9 cellular contexts compared by ENCODE assay signal in genomic region chr5:124825250-124825982, GRCh38.
DNase-seq lines count a peak whose midpoint lies in the region; ATAC-seq and TF ChIP-seq lines count a peak whose summit lies in the region.
"Had no signal": no experiment of that assay in that cellular context is flagged by ENCODE, and none has a peak within 500 bp of the region (broad histone marks: within the 10 kb centered on the region; RNA-seq: fewer than 3 reads in every experiment).

No MANE protein-coding gene starts in this region.

- ATAC-seq in GM19372 (IDR thresholded peaks at IDR 0.05; ENCODE audit: low read depth, unreplicated experiment) (peak; percentile 70), HG02852 (IDR thresholded peaks at IDR 0.05; ENCODE audit: unreplicated experiment) (peak; percentile 82)
- ATAC-seq in stimulated activated naive B cell treated with anti-CD40 and anti-IgM and Interleukin-4, amounts not matched to agents 10 μg/mL and 1 μg/mL and 100 μg/mL, for 72 hours (replicated peaks), result peak; percentile 98 to 99
- ATAC-seq in activated CD8-positive, alpha-beta T cell treated with anti-CD3 and anti-CD28 coated beads for 36 hours, result no peak

- H3K4me3 Mint-ChIP-seq in stimulated activated naive B cell treated with anti-CD40 and anti-IgM and Interleukin-4, amounts not matched to agents 10 μg/mL and 1 μg/mL and 100 μg/mL, for 72 hours, result peak overlapping the region in 1 of 2 donors; percentile 26
- no peak overlapping the region for H3K4me3 Mint-ChIP-seq in activated CD8-positive, alpha-beta T cell treated with anti-CD3 and anti-CD28 coated beads for 36 hours

- H3K36me3 Mint-ChIP-seq in stimulated activated naive B cell treated with anti-CD40 and anti-IgM and Interleukin-4, amounts not matched to agents 10 μg/mL and 1 μg/mL and 100 μg/mL, for 72 hours, result peaks cover 0 to under 1% of the 10 kb centered on the region in 2 donors
- no peaks in the 10 kb centered on the region for H3K36me3 Mint-ChIP-seq in activated CD8-positive, alpha-beta T cell treated with anti-CD3 and anti-CD28 coated beads for 36 hours (ENCODE audit: low read depth)

- intact Hi-C loops in activated CD8-positive, alpha-beta T cell treated with anti-CD3 and anti-CD28 coated beads for 36 hours (cut with micrococcal nuclease), result no loop called here

- POLR2A ChIA-PET in activated CD8-positive, alpha-beta T cell treated with anti-CD3 and anti-CD28 coated beads for 36 hours (lab: Charles Lee), result no interaction called here

- H3K27me3 Mint-ChIP-seq in stimulated activated naive B cell treated with anti-CD40 and anti-IgM and Interleukin-4, amounts not matched to agents 10 μg/mL and 1 μg/mL and 100 μg/mL, for 72 hours, result peaks cover 0 to 4% of the 10 kb centered on the region in 2 donors
- peaks cover 2% of the 10 kb centered on the region for H3K27me3 Mint-ChIP-seq in activated CD8-positive, alpha-beta T cell treated with anti-CD3 and anti-CD28 coated beads for 36 hours

- DNase-seq in NCI-H69 (lab: John Stamatoyannopoulos, UW) (peak; percentile 88), ureter (ENCODE audit: low spot score) (no peak), NCI-H2081 (lab: John Stamatoyannopoulos, UW) (no peak)
- DNase-seq in stimulated activated naive B cell treated with anti-CD40 and anti-IgM and Interleukin-4, amounts not matched to agents 10 μg/mL and 1 μg/mL and 100 μg/mL, for 72 hours, result peak; percentile 27
- DNase-seq in effector CD8-positive, alpha-beta T cell (lab: John Stamatoyannopoulos, UW), result no peak
- no peak for DNase-seq in activated CD8-positive, alpha-beta T cell treated with anti-CD3 and anti-CD28 coated beads for 36 hours
- DNase-seq: NCI-H446 had no signal

- H3K9me3 Mint-ChIP-seq in stimulated activated naive B cell treated with anti-CD40 and anti-IgM and Interleukin-4, amounts not matched to agents 10 μg/mL and 1 μg/mL and 100 μg/mL, for 72 hours, result no peaks in the 10 kb centered on the region
- no peaks in the 10 kb centered on the region for H3K9me3 Mint-ChIP-seq in activated CD8-positive, alpha-beta T cell treated with anti-CD3 and anti-CD28 coated beads for 36 hours

- TF ChIP-seq CTCF in activated CD8-positive, alpha-beta T cell treated with anti-CD3 and anti-CD28 coated beads for 36 hours (IDR thresholded peaks at IDR 0.05), result no peak

- H3K27ac Mint-ChIP-seq in stimulated activated naive B cell treated with anti-CD40 and anti-IgM and Interleukin-4, amounts not matched to agents 10 μg/mL and 1 μg/mL and 100 μg/mL, for 72 hours, result peak overlapping the region; percentile 77
- no peak overlapping the region for H3K27ac Mint-ChIP-seq in activated CD8-positive, alpha-beta T cell treated with anti-CD3 and anti-CD28 coated beads for 36 hours

- CTCF ChIA-PET in activated CD8-positive, alpha-beta T cell treated with anti-CD3 and anti-CD28 coated beads for 36 hours (lab: Charles Lee), result no interaction called here

- H3K4me1 Mint-ChIP-seq in stimulated activated naive B cell treated with anti-CD40 and anti-IgM and Interleukin-4, amounts not matched to agents 10 μg/mL and 1 μg/mL and 100 μg/mL, for 72 hours, result peaks cover 12 to 24% of the 10 kb centered on the region in 2 donors
- no peaks in the 10 kb centered on the region for H3K4me1 Mint-ChIP-seq in activated CD8-positive, alpha-beta T cell treated with anti-CD3 and anti-CD28 coated beads for 36 hours (ENCODE audit: low read depth)

Comparison
In these comparisons a context has a peak if more than half of its experiments do, and no peak if none do; other contexts are left out.
1. DNase-seq: peak in NCI-H69 (single experiment) and stimulated activated naive B cell treated with anti-CD40 and anti-IgM and Interleukin-4, amounts not matched to agents 10 μg/mL and 1 μg/mL and 100 μg/mL, for 72 hours (single experiment); none in ureter (single experiment), effector CD8-positive, alpha-beta T cell (single experiment), NCI-H2081 (0 of 2) and activated CD8-positive, alpha-beta T cell treated with anti-CD3 and anti-CD28 coated beads for 36 hours (single experiment).